Comparison of ENCODE assay signal across 8 cellular contexts in genomic region chr1:244969355-244970235, GRCh38.
DNase-seq lines count a peak whose midpoint lies in the region; ATAC-seq and TF ChIP-seq lines count a peak whose summit lies in the region.

No MANE protein-coding gene starts in this region.

- H3K79me2 ChIP-seq in SU-DHL-6 (ENCODE audit: insufficient read depth, low read length) = no peaks in the 10 kb centered on the region

- peak overlapping the region; percentile 63 for H3K4me3 ChIP-seq in SU-DHL-6 (ENCODE audit: insufficient read depth, low read length, poor library complexity, severe bottlenecking)
- H3K4me3 ChIP-seq in right cardiac atrium (ENCODE audit: low read length) = peak overlapping the region; percentile 77

- peak overlapping the region; percentile 71 for H3K27ac ChIP-seq in SU-DHL-6 (ENCODE audit: low read depth, low read length)
- peak overlapping the region; percentile 99 for H3K27ac ChIP-seq in angular gyrus (ENCODE audit: low read depth, low read length)
- peak overlapping the region; percentile 86 for H3K27ac ChIP-seq in right cardiac atrium (ENCODE audit: low read length)

- H2AFZ ChIP-seq in SU-DHL-6 (ENCODE audit: low read depth, low read length, severe bottlenecking) = peak overlapping the region; percentile 68

- H3K4me1 ChIP-seq in right cardiac atrium (ENCODE audit: control insufficient read depth, insufficient read depth, low read length) = peaks cover 7% of the 10 kb centered on the region

- peaks cover 29% of the 10 kb centered on the region; the same call in 1 of the 2 replicates for H3F3A ChIP-seq in SU-DHL-6 (ENCODE audit: insufficient read depth)

- peak overlapping the region; percentile 82 for H3K4me2 ChIP-seq in SU-DHL-6 (ENCODE audit: low read depth, low read length, poor library complexity, severe bottlenecking)

- peak; percentile 84 for DNase-seq in GM04504 (ENCODE audit: low read depth)
- DNase-seq in NCI-H1092 (lab: John Stamatoyannopoulos, UW) = peak; percentile 76
- peak; percentile 79 to 92 (median 91) for DNase-seq in right cardiac atrium
- peak; percentile 84 for DNase-seq in putamen (ENCODE audit: low spot score)

- H4K20me1 ChIP-seq in SU-DHL-6 (ENCODE audit: low read depth, low read length) = no peaks in the 10 kb centered on the region

- WGBS in right cardiac atrium = under 1% methylated on average over 54 of the region's 54 CpGs

- H3K9me3 ChIP-seq in SU-DHL-6 (ENCODE audit: insufficient read depth, low read length) (no peaks in the 10 kb centered on the region), right cardiac atrium (ENCODE audit: control insufficient read depth, low read length) (no peaks in the 10 kb centered on the region)

- intact Hi-C loops in right cardiac atrium (cut with DNase I) = loop anchor here (2.0 to 10.0 kb wide), 6 partner anchors 75 to 315 kb away; partner anchors contain the start of genes HNRNPU (in 4 of the 4), COX20 (in 2 of the 4) and DESI2 (in 1 of the 4)

- no peak for TF ChIP-seq CTCF in SU-DHL-6 (IDR thresholded peaks at IDR 0.05; ENCODE audit: insufficient read depth, low read length, poor library complexity, severe bottlenecking)

- H3K36me3 ChIP-seq in SU-DHL-6 (ENCODE audit: low read length) = no peaks in the 10 kb centered on the region

- H3K9me2 ChIP-seq in SU-DHL-6 (replicated peaks; ENCODE audit: insufficient read depth, low read length) = no peaks in the 10 kb centered on the region

- H3K27me3 ChIP-seq in SU-DHL-6 (ENCODE audit: low read length) (no peaks in the 10 kb centered on the region), right cardiac atrium (ENCODE audit: control insufficient read depth, insufficient read depth) (no peaks in the 10 kb centered on the region)

- H3K9ac ChIP-seq in SU-DHL-6 (ENCODE audit: low read length) = peak overlapping the region; percentile 72

- ATAC-seq in HG02623 (IDR thresholded peaks at IDR 0.05; ENCODE audit: unreplicated experiment) = peak; percentile 25
- peak; percentile 49 to 71 for ATAC-seq in right cardiac atrium
- ATAC-seq in GM21360 (IDR thresholded peaks at IDR 0.05; ENCODE audit: unreplicated experiment) = no peak
